ENCODE assay signal across 19 cellular contexts in genomic region chr10:76651148-76651547, GRCh38.
DNase-seq lines count a peak whose midpoint lies in the region; ATAC-seq and TF ChIP-seq lines count a peak whose summit lies in the region.
"Had no signal": no experiment of that assay in that cellular context is flagged by ENCODE, and none has a peak within 500 bp of the region (broad histone marks: within the 10 kb centered on the region; RNA-seq: fewer than 3 reads in every experiment).

No MANE protein-coding gene starts in this region.

- H3K9me3 ChIP-seq in HEK293 (ENCODE audit: control insufficient read depth, insufficient read depth, low read depth, low read length) (no peaks in the 10 kb centered on the region), muscle layer of colon (ENCODE audit: low read length) (no peaks in the 10 kb centered on the region), sigmoid colon (no peaks in the 10 kb centered on the region)
- H3K9me3 ChIP-seq: BLaER1, Caco-2 had no signal

- H3K9ac ChIP-seq in muscle layer of colon (ENCODE audit: low read length) = no peak overlapping the region
- H3K9ac ChIP-seq: BLaER1, GM23248 had no signal

- 73 to 79% methylated on average over 5 of the region's 5 CpGs for WGBS in sigmoid colon, 2 donors

- H3K4me1 ChIP-seq in HEK293 (ENCODE audit: control insufficient read depth, insufficient read depth, low read length) (no peaks in the 10 kb centered on the region), muscle layer of colon (ENCODE audit: insufficient read depth, low read length) (peaks cover 49% of the 10 kb centered on the region), sigmoid colon (peaks cover 0 to 57% (median 41%) of the 10 kb centered on the region in 4 donors)
- H3K4me1 ChIP-seq: BLaER1 had no signal

- intact Hi-C loops in sigmoid colon (cut with DNase I) = no loop called here

- no peak for ATAC-seq in HG03521 (IDR thresholded peaks at IDR 0.05; ENCODE audit: unreplicated experiment)
- ATAC-seq in HG02763 (IDR thresholded peaks at IDR 0.05; ENCODE audit: unreplicated experiment) = no peak
- ATAC-seq: CD8-positive, alpha-beta T cell had no signal

- H3K27ac ChIP-seq in HEK293 (ENCODE audit: extremely low read depth, low read depth, low read length) (no peak overlapping the region), muscle layer of colon (ENCODE audit: low read depth, low read length) (peak overlapping the region; percentile 61), sigmoid colon (peak overlapping the region in 3 of 4 donors; percentile 77 to 81 (median 80))
- H3K27ac ChIP-seq: 22Rv1, BLaER1, C4-2B, GM23248 had no signal

- no peak for TF ChIP-seq POLR2A in sigmoid colon (IDR thresholded peaks at IDR 0.05)
- TF ChIP-seq POLR2A in erythroblast (IDR thresholded peaks at IDR 0.05; ENCODE audit: low read length) = no peak

- CTCF ChIA-PET in HEK293 (lab: Yijun Ruan, JAX) = no interaction called here

- POLR2A ChIA-PET in HEK293 (lab: Yijun Ruan, JAX) = no interaction called here

- no peak for TF ChIP-seq EP300 in sigmoid colon (IDR thresholded peaks at IDR 0.05)

- H3K27me3 ChIP-seq in muscle layer of colon (ENCODE audit: control insufficient read depth in 1 of 2, insufficient read depth in 2 of 2, low read length in 2 of 2) (no peaks in the 10 kb centered on the region), sigmoid colon (no peaks in the 10 kb centered on the region)
- H3K27me3 ChIP-seq: BLaER1 had no signal

- TF ChIP-seq CTCF in HEK293 (tag by site-specific recombination; IDR thresholded peaks at IDR 0.05) (no peak), fibroblast of mammary gland (conservative IDR thresholded peaks at IDR 0.05; ENCODE audit: control insufficient read depth, insufficient read depth, low read depth, low read length) (no peak), sigmoid colon (IDR thresholded peaks at IDR 0.05) (no peak)

- H3K36me3 ChIP-seq in HEK293 (ENCODE audit: control insufficient read depth in 2 of 2, insufficient read depth in 1 of 2, low read length in 2 of 2) (no peaks in the 10 kb centered on the region), muscle layer of colon (ENCODE audit: insufficient read depth, low read length) (no peaks in the 10 kb centered on the region), sigmoid colon (no peaks in the 10 kb centered on the region)
- H3K36me3 ChIP-seq: BLaER1 had no signal

- H3K4me3 ChIP-seq in HEK293 (ENCODE audit: low read depth, low read length) (no peak overlapping the region), fibroblast of mammary gland (ENCODE audit: control insufficient read depth, low read depth, low read length) (no peak overlapping the region), muscle layer of colon (ENCODE audit: low read depth in 1 of 2, low read length in 2 of 2) (peak overlapping the region in 1 of 2 donors; percentile 5), sigmoid colon (no peak overlapping the region)
- H3K4me3 ChIP-seq: BLaER1, GM23248 had no signal

- peak; percentile 22 for DNase-seq in fibroblast of mammary gland (ENCODE audit: low read depth)
- no peak for DNase-seq in sigmoid colon
- DNase-seq in erythroblast (lab: John Stamatoyannopoulos, UW) = no peak
- no peak for DNase-seq in hypothalamus (lab: John Stamatoyannopoulos, UW)
- DNase-seq: Caco-2; CD4-positive, CD25-positive, alpha-beta regulatory T cell; CD8-positive, alpha-beta T cell; DMS153; DND-41; GM23248; H7; HCEC 1CT had no signal

TF ChIP-seq in HEK293, 187 proteins besides CTCF, POLR2A, EP300 and RAD21 (continues in another document):
- no peak for TF ChIP-seq ZBTB48 (tag by site-specific recombination; IDR thresholded peaks at IDR 0.05)
- TF ChIP-seq SP7 (tag by site-specific recombination; IDR thresholded peaks at IDR 0.05) = peak; percentile 64
- TF ChIP-seq ZNF776 (tag by site-specific recombination; IDR thresholded peaks at IDR 0.05; ENCODE audit: borderline replicate concordance) = no peak
- no peak for TF ChIP-seq ZNF280D (tag by site-specific recombination; IDR thresholded peaks at IDR 0.05)
- TF ChIP-seq ZNF623 (tag by site-specific recombination; IDR thresholded peaks at IDR 0.05) = no peak
- no peak for TF ChIP-seq ZNF404 (tag by site-specific recombination; IDR thresholded peaks at IDR 0.05)
- no peak for TF ChIP-seq PBX3 (CRISPR knock-in tag; IDR thresholded peaks at IDR 0.05)
- peak; percentile 66 for TF ChIP-seq ZBTB21 (tag by site-specific recombination; IDR thresholded peaks at IDR 0.05)
- TF ChIP-seq MYNN (tag by site-specific recombination; IDR thresholded peaks at IDR 0.05; ENCODE audit: borderline replicate concordance) = no peak
- no peak for TF ChIP-seq ATF2 (tag by site-specific recombination; IDR thresholded peaks at IDR 0.05; ENCODE audit: low read depth)
- TF ChIP-seq ZNF837 (tag by site-specific recombination; IDR thresholded peaks at IDR 0.05) = no peak
- no peak for TF ChIP-seq PRDM10 (tag by site-specific recombination; IDR thresholded peaks at IDR 0.05)
- TF ChIP-seq ZNF629 (tag by site-specific recombination; IDR thresholded peaks at IDR 0.05) = peak; percentile 50; the same call in 1 of the 2 replicates
- TF ChIP-seq ZNF324 (tag by site-specific recombination; IDR thresholded peaks at IDR 0.05) = no peak
- TF ChIP-seq ZBTB20 (tag by site-specific recombination; IDR thresholded peaks at IDR 0.05) = no peak
- TF ChIP-seq ZNF311 (tag by site-specific recombination; IDR thresholded peaks at IDR 0.05; ENCODE audit: borderline replicate concordance) = no peak
- no peak for TF ChIP-seq ZNF596 (tag by site-specific recombination; IDR thresholded peaks at IDR 0.05)
